1 cellular context compared by ENCODE assay signal in genomic region chr6:33250731-33251130, GRCh38.
TF ChIP-seq lines count a peak whose summit lies in the region.

No MANE protein-coding gene starts in this region.

TF ChIP-seq in K562, 482 proteins besides CTCF, POLR2A, EP300 and RAD21:
- TF ChIP-seq ELK1 (CRISPR knock-in tag; IDR thresholded peaks at IDR 0.05) (no peak), TCF15 (CRISPR knock-in tag; IDR thresholded peaks at IDR 0.05) (no peak)
